In the genomic region with DNA sequence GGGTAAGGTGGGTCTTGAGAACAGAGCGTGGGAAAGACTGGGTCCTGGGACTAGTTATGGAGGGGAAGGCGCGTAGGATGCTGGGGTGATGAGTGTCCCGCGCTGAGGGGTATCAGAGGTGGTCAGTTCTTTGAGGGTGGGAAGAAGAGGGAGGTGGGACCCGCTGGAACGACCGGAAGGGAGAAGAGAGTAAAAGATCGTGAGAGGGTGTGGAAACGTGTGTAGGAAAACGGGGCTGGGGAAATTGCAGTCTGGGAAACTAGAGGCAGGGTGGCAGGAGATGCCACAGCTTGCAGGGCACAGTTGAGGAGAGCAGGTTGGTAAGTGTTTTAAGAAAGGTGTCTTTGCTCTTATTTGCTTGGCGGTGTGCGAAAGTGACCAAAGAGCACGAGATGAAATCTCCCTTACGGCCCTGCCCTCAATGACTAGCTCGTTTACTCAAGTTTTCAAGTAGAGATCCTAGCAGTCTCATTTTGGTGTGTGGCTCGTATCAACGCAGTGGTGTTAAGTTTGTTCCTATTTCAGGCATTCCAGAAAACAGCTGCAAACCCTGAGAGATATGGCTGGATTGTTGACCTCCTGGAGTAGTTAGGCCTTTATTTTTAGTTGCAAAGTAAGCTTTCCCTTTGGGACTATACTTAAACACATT, we compare ENCODE assay signal across 8 cellular contexts. TPM values are rescaled to one million over a fixed set of nuclear protein-coding genes. Genes with fewer than 3 reads are reported as not detected.
DNase-seq lines count a peak whose midpoint lies in the region; ATAC-seq and TF ChIP-seq lines count a peak whose summit lies in the region.

No MANE protein-coding gene starts in this region.

- DNase-seq in NCI-H1105 treated with DMSO at 0.1 percent for 48 hours (lab: John Stamatoyannopoulos, UW) (peak; percentile 57), NCI-H1105 (lab: John Stamatoyannopoulos, UW) (no peak), left cardiac atrium (peak; percentile 28), retinal pigment epithelial cell (ENCODE audit: low read depth) (peak; percentile 5), medulla oblongata (ENCODE audit: extremely low spot score) (no peak)
- DNase-seq in activated T-helper 1 cell treated with anti-CD3 and anti-CD28 coated beads, Interleukin-12 subunit alpha, Interleukin-12 subunit beta, Interleukin-2, Interleukin-4 antibody, amounts not matched to agents 30 ng/mL and 10 ng/mL and 1 ng/mL, durations not matched to agents 14 hours and 24 hours and 36 hours (ENCODE audit: low spot score), result no peak

- H3K4me3 Mint-ChIP-seq in activated T-helper 1 cell treated with anti-CD3 and anti-CD28 coated beads, Interleukin-12 subunit alpha, Interleukin-12 subunit beta, Interleukin-2, Interleukin-4 antibody, amounts not matched to agents 30 ng/mL and 10 ng/mL and 1 ng/mL, durations not matched to agents 14 hours and 24 hours and 36 hours, result peak overlapping the region; percentile 98

- H3K27me3 Mint-ChIP-seq in activated T-helper 1 cell treated with anti-CD3 and anti-CD28 coated beads, Interleukin-12 subunit alpha, Interleukin-12 subunit beta, Interleukin-2, Interleukin-4 antibody, amounts not matched to agents 30 ng/mL and 10 ng/mL and 1 ng/mL, durations not matched to agents 14 hours and 24 hours and 36 hours (ENCODE audit: insufficient read depth), result no peaks in the 10 kb centered on the region

- H3K4me3 ChIP-seq in KMS-11 (IDR thresholded peaks at IDR 0.05; ENCODE audit: insufficient read depth, low read depth, low read length), result no peak overlapping the region
- peak overlapping the region; percentile 97 for H3K4me3 ChIP-seq in retinal pigment epithelial cell (ENCODE audit: low read length)

- no peaks in the 10 kb centered on the region for H3K36me3 ChIP-seq in KMS-11 (ENCODE audit: insufficient read depth)

- peak overlapping the region; percentile 15; the same call in 1 of the 2 replicates for H3K27ac ChIP-seq in KMS-11

- peaks cover 29% of the 10 kb centered on the region for H3K4me1 ChIP-seq in KMS-11 (ENCODE audit: low read depth, poor library complexity, severe bottlenecking)

- H3K27ac Mint-ChIP-seq in activated T-helper 1 cell treated with anti-CD3 and anti-CD28 coated beads, Interleukin-12 subunit alpha, Interleukin-12 subunit beta, Interleukin-2, Interleukin-4 antibody, amounts not matched to agents 30 ng/mL and 10 ng/mL and 1 ng/mL, durations not matched to agents 14 hours and 24 hours and 36 hours, result peak overlapping the region; percentile 94

- peaks cover 41% of the 10 kb centered on the region for H3K79me2 ChIP-seq in KMS-11 (ENCODE audit: insufficient read depth, low read depth)

- TF ChIP-seq CTCF in KMS-11 (conservative IDR thresholded peaks at IDR 0.05; ENCODE audit: low read depth, low read length) (no peak), retinal pigment epithelial cell (conservative IDR thresholded peaks at IDR 0.05; ENCODE audit: low read depth, low read length) (no peak)

- peaks cover 19% of the 10 kb centered on the region for H3K36me3 Mint-ChIP-seq in activated T-helper 1 cell treated with anti-CD3 and anti-CD28 coated beads, Interleukin-12 subunit alpha, Interleukin-12 subunit beta, Interleukin-2, Interleukin-4 antibody, amounts not matched to agents 30 ng/mL and 10 ng/mL and 1 ng/mL, durations not matched to agents 14 hours and 24 hours and 36 hours (ENCODE audit: low read depth)

- H2AFZ ChIP-seq in KMS-11 (ENCODE audit: low read depth), result peak overlapping the region; percentile 61; the same call in 1 of the 2 replicates

- H3K9ac ChIP-seq in KMS-11, result peak overlapping the region; percentile 37; the same call in 1 of the 2 replicates

- H4K20me1 ChIP-seq in KMS-11 (ENCODE audit: insufficient read depth), result no peaks in the 10 kb centered on the region

- H3K4me1 Mint-ChIP-seq in activated T-helper 1 cell treated with anti-CD3 and anti-CD28 coated beads, Interleukin-12 subunit alpha, Interleukin-12 subunit beta, Interleukin-2, Interleukin-4 antibody, amounts not matched to agents 30 ng/mL and 10 ng/mL and 1 ng/mL, durations not matched to agents 14 hours and 24 hours and 36 hours (ENCODE audit: low read depth), result peaks cover 54% of the 10 kb centered on the region

- ATAC-seq in left cardiac atrium (peak in 1 of 2 donors; percentile 1), HG03135 (IDR thresholded peaks at IDR 0.05; ENCODE audit: unreplicated experiment) (no peak)

- H3K4me2 ChIP-seq in KMS-11, result peak overlapping the region; percentile 76

- no peaks in the 10 kb centered on the region for H3K27me3 ChIP-seq in KMS-11 (ENCODE audit: insufficient read depth, low read depth)

- intact Hi-C loops in activated T-helper 1 cell treated with anti-CD3 and anti-CD28 coated beads, Interleukin-12 subunit alpha, Interleukin-12 subunit beta, Interleukin-2, Interleukin-4 antibody, amounts not matched to agents 30 ng/mL and 10 ng/mL and 1 ng/mL, durations not matched to agents 14 hours and 24 hours and 36 hours (cut with micrococcal nuclease), result loop anchor here (5.0 kb wide), 1 partner anchor 641 kb away; a partner anchor contains a TSS
- intact Hi-C loops in left cardiac atrium (cut with DNase I), result loop anchor here in 1 of 2 donors (2.0 kb wide), 1 partner anchor 32 kb away; a partner anchor contains a TSS

- no peaks in the 10 kb centered on the region for H3K9me3 Mint-ChIP-seq in activated T-helper 1 cell treated with anti-CD3 and anti-CD28 coated beads, Interleukin-12 subunit alpha, Interleukin-12 subunit beta, Interleukin-2, Interleukin-4 antibody, amounts not matched to agents 30 ng/mL and 10 ng/mL and 1 ng/mL, durations not matched to agents 14 hours and 24 hours and 36 hours

RNA-seq across cellular contexts. Expression of a gene that starts 0.6 kb away (rescaled TPM):
- total RNA-seq in activated T-helper 1 cell treated with anti-CD3 and anti-CD28 coated beads, Interleukin-12 subunit alpha, Interleukin-12 subunit beta, Interleukin-2, Interleukin-4 antibody, amounts not matched to agents 30 ng/mL and 10 ng/mL and 1 ng/mL, durations not matched to agents 14 hours and 24 hours and 36 hours, result 164 and 171 TPM in 2 replicates
- 10 to 100 TPM; 84.1 to 90.3 TPM for total RNA-seq in left cardiac atrium

RNA-seq across cellular contexts. Expression of a gene that starts 24.0 kb away (rescaled TPM):
- 61.6 and 62.4 TPM in 2 replicates for total RNA-seq in activated T-helper 1 cell treated with anti-CD3 and anti-CD28 coated beads, Interleukin-12 subunit alpha, Interleukin-12 subunit beta, Interleukin-2, Interleukin-4 antibody, amounts not matched to agents 30 ng/mL and 10 ng/mL and 1 ng/mL, durations not matched to agents 14 hours and 24 hours and 36 hours
- total RNA-seq in left cardiac atrium, result 10 to 100 TPM; 63.7 to 73.2 TPM

RNA-seq across cellular contexts. Expression of a gene that starts 31.7 kb away (rescaled TPM):
- 109 and 123 TPM in 2 replicates for total RNA-seq in activated T-helper 1 cell treated with anti-CD3 and anti-CD28 coated beads, Interleukin-12 subunit alpha, Interleukin-12 subunit beta, Interleukin-2, Interleukin-4 antibody, amounts not matched to agents 30 ng/mL and 10 ng/mL and 1 ng/mL, durations not matched to agents 14 hours and 24 hours and 36 hours
- 1 to 10 TPM; 1.8 to 3.2 TPM for total RNA-seq in left cardiac atrium

Comparison
In these comparisons a context has a peak if more than half of its experiments do, and no peak if none do; other contexts are left out.
1. DNase-seq: peak in NCI-H1105 treated with DMSO at 0.1 percent for 48 hours (single experiment), left cardiac atrium (single experiment) and retinal pigment epithelial cell (single experiment); none in NCI-H1105 (single experiment), activated T-helper 1 cell treated with anti-CD3 and anti-CD28 coated beads, Interleukin-12 subunit alpha, Interleukin-12 subunit beta, Interleukin-2, Interleukin-4 antibody, amounts not matched to agents 30 ng/mL and 10 ng/mL and 1 ng/mL, durations not matched to agents 14 hours and 24 hours and 36 hours (single experiment) and medulla oblongata (single experiment).
2. RNA of a gene that starts 31.7 kb away (total RNA-seq): 109 to 123 TPM in activated T-helper 1 cell treated with anti-CD3 and anti-CD28 coated beads, Interleukin-12 subunit alpha, Interleukin-12 subunit beta, Interleukin-2, Interleukin-4 antibody, amounts not matched to agents 30 ng/mL and 10 ng/mL and 1 ng/mL, durations not matched to agents 14 hours and 24 hours and 36 hours; 1.8 to 3.2 TPM in left cardiac atrium; every median in the first group is over 10 times any median in the second.